Comparison of ENCODE assay signal across 4 cellular contexts in genomic region chr10:1773204-1773603, GRCh38. TPM values are rescaled to one million over a fixed set of nuclear protein-coding genes. Genes with fewer than 3 reads are reported as not detected.
"Had no signal": no experiment of that assay in that cellular context is flagged by ENCODE, and none has a peak within 500 bp of the region (broad histone marks: within the 10 kb centered on the region; RNA-seq: fewer than 3 reads in every experiment).

No MANE protein-coding gene starts in this region.

RNA-seq across cellular contexts. Expression of gene ADARB2, which starts 35.9 kb away (rescaled TPM):
- total RNA-seq: HepG2, HFFc6, HT1080 had no signal
- polyA plus RNA-seq: HepG2, IgD-negative memory B cell had no signal
